Comparison of ENCODE assay signal across 26 cellular contexts in the genomic region with DNA sequence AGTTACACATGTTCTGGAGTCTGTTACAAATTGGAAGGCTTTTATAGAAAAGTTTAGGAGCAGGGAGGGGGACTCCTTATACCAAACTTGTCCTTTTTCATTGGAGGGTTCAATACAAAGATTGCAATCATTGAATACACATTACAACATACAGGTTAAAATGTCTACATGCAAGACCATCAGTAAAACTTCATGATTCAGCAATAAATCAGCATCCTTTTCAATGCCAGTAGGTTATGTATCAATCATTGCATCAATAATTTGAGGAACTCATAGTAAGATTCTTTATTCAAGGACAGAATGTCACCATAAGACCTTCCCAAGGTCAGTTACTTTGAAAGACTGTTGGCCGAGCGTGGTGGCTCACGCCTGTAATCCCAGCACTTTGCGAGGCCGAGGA. TPM values are rescaled to one million over a fixed set of nuclear protein-coding genes. Genes with fewer than 3 reads are reported as not detected.
"Had no signal": no experiment of that assay in that cellular context is flagged by ENCODE, and none has a peak within 500 bp of the region (broad histone marks: within the 10 kb centered on the region; RNA-seq: fewer than 3 reads in every experiment).

No MANE protein-coding gene starts in this region.

- ATAC-seq: effector memory CD8-positive, alpha-beta T cell; esophagus mucosa; gastrocnemius medialis; heart right ventricle; left cardiac atrium; left lung; left ventricle myocardium superior; lower lobe of right lung; mucosa of descending colon had no signal

- DNase-seq: colonic mucosa; cortex of kidney; effector CD8-positive, alpha-beta T cell; effector memory CD8-positive, alpha-beta T cell; endodermal cell; erythroblast; esophagus squamous epithelium; foreskin fibroblast; foreskin melanocyte; gastrocnemius medialis; glutamatergic neuron; head of caudate nucleus; heart right ventricle; hippocampal formation; left cardiac atrium; left lung; left ventricle myocardium superior; lower lobe of right lung; mesenchymal stem cell; mucosa of descending colon; naive B cell had no signal

- H3K27ac ChIP-seq: colonic mucosa, epithelial cell of prostate, esophagus squamous epithelium, gastrocnemius medialis, heart right ventricle, left lung, lower lobe of right lung had no signal

- H3K9me3 ChIP-seq: colonic mucosa, esophagus squamous epithelium, gastrocnemius medialis, heart right ventricle, left lung, lower lobe of right lung, mucosa of descending colon had no signal

- H3K4me1 ChIP-seq: colonic mucosa, esophagus squamous epithelium, gastrocnemius medialis, left lung, lower lobe of right lung had no signal

- H3K36me3 ChIP-seq: colonic mucosa, esophagus squamous epithelium, gastrocnemius medialis, left lung, lower lobe of right lung had no signal

- H3K27me3 ChIP-seq: colonic mucosa, gastrocnemius medialis had no signal

- H3K4me3 ChIP-seq: colonic mucosa, esophagus squamous epithelium, gastrocnemius medialis, heart right ventricle, left lung, lower lobe of right lung, mucosa of descending colon had no signal

- FAIRE-seq: islet of Langerhans, keratinocyte had no signal

RNA-seq across cellular contexts. Expression of gene GALNT8, which starts 16.5 kb away (rescaled TPM):
- total RNA-seq: esophagus mucosa, myocyte had no signal
